15 cellular contexts compared by ENCODE assay signal in the genomic region with DNA sequence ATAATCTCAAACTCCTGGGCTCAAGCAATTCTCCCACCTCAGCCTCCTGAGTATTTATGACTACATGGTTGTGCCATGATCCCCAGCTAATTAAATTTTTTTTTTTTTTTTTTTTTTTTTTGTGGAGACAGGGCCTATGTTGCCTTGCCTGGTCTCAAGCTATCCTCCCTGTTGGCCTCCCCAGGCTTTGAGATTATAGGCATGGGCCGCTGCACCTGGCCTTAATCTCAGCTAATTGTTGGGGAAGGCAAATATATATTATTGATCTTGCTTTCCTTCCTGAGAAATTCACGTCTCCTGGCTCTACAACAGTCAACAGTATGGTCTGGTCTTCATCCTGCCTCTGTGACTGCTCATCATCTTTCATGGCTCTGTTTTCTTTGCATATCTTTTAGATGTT. TPM values are rescaled to one million over a fixed set of nuclear protein-coding genes. Genes with fewer than 3 reads are reported as not detected.
DNase-seq lines count a peak whose midpoint lies in the region; ATAC-seq and TF ChIP-seq lines count a peak whose summit lies in the region.
"Had no signal": no experiment of that assay in that cellular context is flagged by ENCODE, and none has a peak within 500 bp of the region (broad histone marks: within the 10 kb centered on the region; RNA-seq: fewer than 3 reads in every experiment).

No MANE protein-coding gene starts in this region.

- H3K4me1 Mint-ChIP-seq in activated naive CD8-positive, alpha-beta T cell treated with anti-CD3 and anti-CD28 coated beads for 36 hours: peaks cover 2% of the 10 kb centered on the region
- H3K4me1 Mint-ChIP-seq in activated naive CD8-positive, alpha-beta T cell treated with anti-CD3 and anti-CD28 coated beads, Interleukin-2, amount 50 U/mL, for 24 hours: peaks cover 5% of the 10 kb centered on the region
- H3K4me1 Mint-ChIP-seq in CD14-positive monocyte: peaks cover 12% of the 10 kb centered on the region
- peaks cover 1% of the 10 kb centered on the region for H3K4me1 Mint-ChIP-seq in activated naive CD8-positive, alpha-beta T cell treated with anti-CD3 and anti-CD28 coated beads, Interleukin-2, amount 10 ng/mL, durations not matched to agents 7 days and 5 days
- peaks cover 5% of the 10 kb centered on the region for H3K4me1 Mint-ChIP-seq in stimulated activated effector memory CD8-positive, alpha-beta T cell treated with anti-CD3 and anti-CD28 coated beads, Interleukin-12 subunit alpha, Interleukin-12 subunit beta, amount 100 ng/mL, for 72 hours
- H3K4me1 Mint-ChIP-seq: B cell had no signal

- H3K9me3 Mint-ChIP-seq in activated naive CD8-positive, alpha-beta T cell treated with anti-CD3 and anti-CD28 coated beads for 36 hours: peaks cover 7% of the 10 kb centered on the region
- H3K9me3 Mint-ChIP-seq in activated naive CD8-positive, alpha-beta T cell treated with anti-CD3 and anti-CD28 coated beads, Interleukin-2, amount 50 U/mL, for 24 hours: peaks cover 9% of the 10 kb centered on the region
- peaks cover 0 to 5% (median 4%) of the 10 kb centered on the region in 7 donors for H3K9me3 Mint-ChIP-seq in CD14-positive monocyte
- peaks cover 5% of the 10 kb centered on the region for H3K9me3 Mint-ChIP-seq in activated naive CD8-positive, alpha-beta T cell treated with anti-CD3 and anti-CD28 coated beads, Interleukin-2, amount 10 ng/mL, durations not matched to agents 7 days and 5 days
- H3K9me3 Mint-ChIP-seq in stimulated activated effector memory CD8-positive, alpha-beta T cell treated with anti-CD3 and anti-CD28 coated beads, Interleukin-12 subunit alpha, Interleukin-12 subunit beta, amount 100 ng/mL, for 72 hours: peaks cover 4% of the 10 kb centered on the region

- H3K36me3 Mint-ChIP-seq in activated naive CD8-positive, alpha-beta T cell treated with anti-CD3 and anti-CD28 coated beads for 36 hours: peaks cover 39% of the 10 kb centered on the region
- peaks cover 44% of the 10 kb centered on the region for H3K36me3 Mint-ChIP-seq in activated naive CD8-positive, alpha-beta T cell treated with anti-CD3 and anti-CD28 coated beads, Interleukin-2, amount 50 U/mL, for 24 hours (ENCODE audit: low read depth)
- peaks cover 34 to 70% of the 10 kb centered on the region in 2 donors for H3K36me3 Mint-ChIP-seq in CD14-positive monocyte
- H3K36me3 Mint-ChIP-seq in activated naive CD8-positive, alpha-beta T cell treated with anti-CD3 and anti-CD28 coated beads, Interleukin-2, amount 10 ng/mL, durations not matched to agents 7 days and 5 days: peaks cover 47% of the 10 kb centered on the region
- H3K36me3 Mint-ChIP-seq in stimulated activated effector memory CD8-positive, alpha-beta T cell treated with anti-CD3 and anti-CD28 coated beads, Interleukin-12 subunit alpha, Interleukin-12 subunit beta, amount 100 ng/mL, for 72 hours: peaks cover 87% of the 10 kb centered on the region

- POLR2A ChIA-PET in activated naive CD8-positive, alpha-beta T cell treated with anti-CD3 and anti-CD28 coated beads, Interleukin-2, amount 10 ng/mL, durations not matched to agents 7 days and 5 days (lab: Charles Lee): interaction anchor here (0.6 kb wide), 1 partner anchor 13 kb away, joined by 3 read pairs; no protein-coding TSS in a partner anchor

- no peaks in the 10 kb centered on the region for H3K27me3 Mint-ChIP-seq in activated naive CD8-positive, alpha-beta T cell treated with anti-CD3 and anti-CD28 coated beads for 36 hours
- no peaks in the 10 kb centered on the region for H3K27me3 Mint-ChIP-seq in activated naive CD8-positive, alpha-beta T cell treated with anti-CD3 and anti-CD28 coated beads, Interleukin-2, amount 50 U/mL, for 24 hours
- no peaks in the 10 kb centered on the region for H3K27me3 Mint-ChIP-seq in CD14-positive monocyte (ENCODE audit: low read depth in 3 of 3)
- H3K27me3 Mint-ChIP-seq in activated naive CD8-positive, alpha-beta T cell treated with anti-CD3 and anti-CD28 coated beads, Interleukin-2, amount 10 ng/mL, durations not matched to agents 7 days and 5 days: no peaks in the 10 kb centered on the region
- H3K27me3 Mint-ChIP-seq: B cell; CD4-positive, alpha-beta memory T cell had no signal

- intact Hi-C loops in CD14-positive monocyte (cut with micrococcal nuclease): loop anchor here in 1 of 2 donors (10.0 kb wide), 1 partner anchor 45 kb away; no protein-coding TSS in a partner anchor

- no peak for ATAC-seq in activated naive CD8-positive, alpha-beta T cell treated with anti-CD3 and anti-CD28 coated beads, Interleukin-2, amount 50 U/mL, for 24 hours
- no peak for ATAC-seq in activated naive CD8-positive, alpha-beta T cell treated with anti-CD3 and anti-CD28 coated beads, Interleukin-2, amount 10 ng/mL, durations not matched to agents 7 days and 5 days (ENCODE audit: low read depth)
- no peak for ATAC-seq in stimulated activated effector memory CD8-positive, alpha-beta T cell treated with anti-CD3 and anti-CD28 coated beads, Interleukin-12 subunit alpha, Interleukin-12 subunit beta, amount 100 ng/mL, for 72 hours
- ATAC-seq: GM12878, HepG2 had no signal

- H3K27ac Mint-ChIP-seq in activated naive CD8-positive, alpha-beta T cell treated with anti-CD3 and anti-CD28 coated beads for 36 hours: peak overlapping the region; percentile 0
- H3K27ac Mint-ChIP-seq in activated naive CD8-positive, alpha-beta T cell treated with anti-CD3 and anti-CD28 coated beads, Interleukin-2, amount 50 U/mL, for 24 hours: no peak overlapping the region
- H3K27ac Mint-ChIP-seq in CD14-positive monocyte: peak overlapping the region in 5 of 7 donors; percentile 38 to 83 (median 66)
- H3K27ac Mint-ChIP-seq in activated naive CD8-positive, alpha-beta T cell treated with anti-CD3 and anti-CD28 coated beads, Interleukin-2, amount 10 ng/mL, durations not matched to agents 7 days and 5 days: peak overlapping the region; percentile 9
- peak overlapping the region; percentile 8 for H3K27ac Mint-ChIP-seq in stimulated activated effector memory CD8-positive, alpha-beta T cell treated with anti-CD3 and anti-CD28 coated beads, Interleukin-12 subunit alpha, Interleukin-12 subunit beta, amount 100 ng/mL, for 72 hours
- H3K27ac Mint-ChIP-seq: B cell had no signal

- TF ChIP-seq CTCF in CD14-positive monocyte (IDR thresholded peaks at IDR 0.05): no peak

- no peak for DNase-seq in activated naive CD8-positive, alpha-beta T cell treated with anti-CD3 and anti-CD28 coated beads for 36 hours
- no peak for DNase-seq in activated naive CD8-positive, alpha-beta T cell treated with anti-CD3 and anti-CD28 coated beads, Interleukin-2, amount 50 U/mL, for 24 hours
- DNase-seq in CD14-positive monocyte (ENCODE audit: low spot score) (no peak), Kasumi-1 (lab: John Stamatoyannopoulos, UW) (no peak)
- no peak for DNase-seq in activated naive CD8-positive, alpha-beta T cell treated with anti-CD3 and anti-CD28 coated beads, Interleukin-2, amount 10 ng/mL, durations not matched to agents 7 days and 5 days
- no peak for DNase-seq in stimulated activated effector memory CD8-positive, alpha-beta T cell treated with anti-CD3 and anti-CD28 coated beads, Interleukin-12 subunit alpha, Interleukin-12 subunit beta, amount 100 ng/mL, for 72 hours (ENCODE audit: low spot score in 2 of 2)
- no peak for DNase-seq in activated CD4-positive, CD25-positive, alpha-beta regulatory T cell treated with anti-CD3 and anti-CD28 coated beads, Interleukin-2, amount 50 U/mL, for 72 hours
- DNase-seq: ACHN; C1 segment of cervical spinal cord; CD4-positive, alpha-beta memory T cell; DMS79; HCEC 1CT had no signal

- H3K4me3 Mint-ChIP-seq in activated naive CD8-positive, alpha-beta T cell treated with anti-CD3 and anti-CD28 coated beads for 36 hours: no peak overlapping the region
- H3K4me3 Mint-ChIP-seq in activated naive CD8-positive, alpha-beta T cell treated with anti-CD3 and anti-CD28 coated beads, Interleukin-2, amount 50 U/mL, for 24 hours: no peak overlapping the region
- no peak overlapping the region for H3K4me3 Mint-ChIP-seq in CD14-positive monocyte
- H3K4me3 Mint-ChIP-seq in activated naive CD8-positive, alpha-beta T cell treated with anti-CD3 and anti-CD28 coated beads, Interleukin-2, amount 10 ng/mL, durations not matched to agents 7 days and 5 days: no peak overlapping the region
- no peak overlapping the region for H3K4me3 Mint-ChIP-seq in stimulated activated effector memory CD8-positive, alpha-beta T cell treated with anti-CD3 and anti-CD28 coated beads, Interleukin-12 subunit alpha, Interleukin-12 subunit beta, amount 100 ng/mL, for 72 hours
- H3K4me3 Mint-ChIP-seq: B cell; CD4-positive, alpha-beta memory T cell had no signal

RNA-seq across cellular contexts. Expression of a gene that starts 20.1 kb away (rescaled TPM):
- 10 to 100 TPM; 91.2 to 96.0 TPM for total RNA-seq in activated naive CD8-positive, alpha-beta T cell treated with anti-CD3 and anti-CD28 coated beads for 36 hours
- polyA plus RNA-seq in CD14-positive monocyte: 100 to 1,000 TPM; 262 to 315 TPM
- 10 to 100 TPM; 76.9 to 80.0 TPM for total RNA-seq in activated naive CD8-positive, alpha-beta T cell treated with anti-CD3 and anti-CD28 coated beads, Interleukin-2, amount 10 ng/mL, durations not matched to agents 7 days and 5 days

RNA-seq across cellular contexts. Expression of a gene that starts 23.3 kb away (rescaled TPM):
- total RNA-seq in activated naive CD8-positive, alpha-beta T cell treated with anti-CD3 and anti-CD28 coated beads for 36 hours: 10 to 100 TPM; 83.8 TPM
- 1 to 10 TPM; 4.5 to 7.2 TPM for polyA plus RNA-seq in CD14-positive monocyte
- 10 to 100 TPM; 61.2 to 67.6 TPM for total RNA-seq in activated naive CD8-positive, alpha-beta T cell treated with anti-CD3 and anti-CD28 coated beads, Interleukin-2, amount 10 ng/mL, durations not matched to agents 7 days and 5 days

RNA-seq across cellular contexts. Expression of a gene that starts 51.8 kb away (rescaled TPM):
- total RNA-seq in activated naive CD8-positive, alpha-beta T cell treated with anti-CD3 and anti-CD28 coated beads for 36 hours: 10 to 100 TPM; 19.7 to 21.6 TPM
- polyA plus RNA-seq in CD14-positive monocyte: 10 to 100 TPM in 1 of 2 donors, 1 to 10 TPM in 1; 5.2 to 10.3 TPM
- 10 to 100 TPM; 37.7 to 38.5 TPM for total RNA-seq in activated naive CD8-positive, alpha-beta T cell treated with anti-CD3 and anti-CD28 coated beads, Interleukin-2, amount 10 ng/mL, durations not matched to agents 7 days and 5 days
